Comparison of ENCODE assay signal across 11 cellular contexts in the genomic region with DNA sequence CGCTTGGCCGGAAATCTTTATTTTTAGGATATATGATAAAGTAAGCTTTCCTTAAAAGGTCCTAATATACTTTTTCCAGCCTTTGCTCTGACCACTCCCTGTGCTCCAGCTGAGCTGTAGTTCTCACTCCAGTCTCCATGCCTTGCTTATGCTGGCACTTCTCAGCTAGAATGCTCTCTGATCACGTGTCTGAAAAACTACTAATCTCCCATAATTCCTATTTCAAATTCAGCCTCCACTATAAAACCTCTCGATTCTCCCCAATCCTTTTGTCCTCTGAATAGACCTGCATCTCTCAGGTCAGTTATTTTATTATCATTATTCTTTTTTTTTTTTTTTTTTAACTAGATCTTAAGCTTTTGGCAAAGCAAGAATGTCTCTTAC. TPM values are rescaled to one million over a fixed set of nuclear protein-coding genes. Genes with fewer than 3 reads are reported as not detected.
DNase-seq lines count a peak whose midpoint lies in the region; ATAC-seq and TF ChIP-seq lines count a peak whose summit lies in the region.
"Had no signal": no experiment of that assay in that cellular context is flagged by ENCODE, and none has a peak within 500 bp of the region (broad histone marks: within the 10 kb centered on the region; RNA-seq: fewer than 3 reads in every experiment).

No MANE protein-coding gene starts in this region.

- H3K9me3 ChIP-seq in right lobe of liver: no peaks in the 10 kb centered on the region

- no peak for TF ChIP-seq POLR2A in right lobe of liver (IDR thresholded peaks at IDR 0.05)

- H3K4me3 Mint-ChIP-seq in stimulated activated naive CD8-positive, alpha-beta T cell treated with anti-CD3 and anti-CD28 coated beads, Interleukin-15, Interleukin-2, amounts not matched to agents 100 ng/mL and 50 ng/mL, for 24 hours: peak overlapping the region; percentile 91
- no peak overlapping the region for H3K4me3 Mint-ChIP-seq in activated CD4-positive, alpha-beta memory T cell treated with anti-CD3 and anti-CD28 coated beads for 36 hours
- peak overlapping the region; percentile 86 to 99 (median 97) for H3K4me3 Mint-ChIP-seq in immature natural killer cell

- H3K27me3 ChIP-seq in right lobe of liver: no peaks in the 10 kb centered on the region

- H3K27me3 Mint-ChIP-seq in stimulated activated naive CD8-positive, alpha-beta T cell treated with anti-CD3 and anti-CD28 coated beads, Interleukin-15, Interleukin-2, amounts not matched to agents 100 ng/mL and 50 ng/mL, for 24 hours: no peaks in the 10 kb centered on the region
- no peaks in the 10 kb centered on the region for H3K27me3 Mint-ChIP-seq in activated CD4-positive, alpha-beta memory T cell treated with anti-CD3 and anti-CD28 coated beads for 36 hours
- peaks cover 9 to 26% (median 14%) of the 10 kb centered on the region in 3 donors for H3K27me3 Mint-ChIP-seq in immature natural killer cell (ENCODE audit: low read depth in 3 of 3)

- no peaks in the 10 kb centered on the region for H3K9me3 Mint-ChIP-seq in stimulated activated naive CD8-positive, alpha-beta T cell treated with anti-CD3 and anti-CD28 coated beads, Interleukin-15, Interleukin-2, amounts not matched to agents 100 ng/mL and 50 ng/mL, for 24 hours
- no peaks in the 10 kb centered on the region for H3K9me3 Mint-ChIP-seq in activated CD4-positive, alpha-beta memory T cell treated with anti-CD3 and anti-CD28 coated beads for 36 hours
- H3K9me3 Mint-ChIP-seq in immature natural killer cell: no peaks in the 10 kb centered on the region

- intact Hi-C loops in activated CD4-positive, alpha-beta memory T cell treated with anti-CD3 and anti-CD28 coated beads for 36 hours (cut with micrococcal nuclease): loop anchor here (5.0 kb wide), 4 partner anchors 238 to 1568 kb away; a partner anchor contains a TSS
- intact Hi-C loops in right lobe of liver (cut with DNase I): no loop called here

- no peak for ATAC-seq in stimulated activated naive CD8-positive, alpha-beta T cell treated with anti-CD3 and anti-CD28 coated beads, Interleukin-15, Interleukin-2, amounts not matched to agents 100 U/mL and 50 U/mL, for 24 hours
- ATAC-seq in right lobe of liver: no peak
- no peak for ATAC-seq in GM19397 (IDR thresholded peaks at IDR 0.05; ENCODE audit: unreplicated experiment)

- H3K4me1 Mint-ChIP-seq in stimulated activated naive CD8-positive, alpha-beta T cell treated with anti-CD3 and anti-CD28 coated beads, Interleukin-15, Interleukin-2, amounts not matched to agents 100 ng/mL and 50 ng/mL, for 24 hours (ENCODE audit: low read depth): peaks cover 80% of the 10 kb centered on the region
- H3K4me1 Mint-ChIP-seq in activated CD4-positive, alpha-beta memory T cell treated with anti-CD3 and anti-CD28 coated beads for 36 hours (ENCODE audit: low read depth): peaks cover 73% of the 10 kb centered on the region
- peaks cover 87 to 93% of the 10 kb centered on the region in 2 donors for H3K4me1 Mint-ChIP-seq in immature natural killer cell

- H3K36me3 Mint-ChIP-seq in stimulated activated naive CD8-positive, alpha-beta T cell treated with anti-CD3 and anti-CD28 coated beads, Interleukin-15, Interleukin-2, amounts not matched to agents 100 ng/mL and 50 ng/mL, for 24 hours (ENCODE audit: low read depth): peaks cover 40% of the 10 kb centered on the region
- peaks cover 39% of the 10 kb centered on the region for H3K36me3 Mint-ChIP-seq in activated CD4-positive, alpha-beta memory T cell treated with anti-CD3 and anti-CD28 coated beads for 36 hours
- H3K36me3 Mint-ChIP-seq in immature natural killer cell: peaks cover 39 to 49% (median 40%) of the 10 kb centered on the region in 3 donors

- no peak for TF ChIP-seq CTCF in right lobe of liver (IDR thresholded peaks at IDR 0.05)

- CTCF ChIA-PET in activated CD4-positive, alpha-beta memory T cell treated with anti-CD3 and anti-CD28 coated beads for 36 hours (lab: Charles Lee): interaction anchor here (0.7 to 3.9 kb wide), 5 partner anchors 19 to 816 kb away, joined by 3 to 22 read pairs (median 5); a partner anchor contains a TSS

- no peak for DNase-seq in stimulated activated naive CD8-positive, alpha-beta T cell treated with anti-CD3 and anti-CD28 coated beads, Interleukin-15, Interleukin-2, amounts not matched to agents 100 U/mL and 50 U/mL, for 24 hours
- no peak for DNase-seq in activated CD4-positive, alpha-beta memory T cell treated with anti-CD3 and anti-CD28 coated beads for 36 hours
- DNase-seq in immature natural killer cell (no peak), right lobe of liver (no peak), HK-2 (ENCODE audit: unreplicated experiment) (no peak), SKM-1 treated with dmso at 0.1 percent for 144 hours (lab: John Stamatoyannopoulos, UW; ENCODE audit: unreplicated experiment) (no peak)
- DNase-seq: central memory CD4-positive, alpha-beta T cell; NCI-H2029 treated with DMSO at 0.1 percent for 48 hours; small intestine had no signal

- H3K4me3 ChIP-seq in right lobe of liver: no peak overlapping the region

- POLR2A ChIA-PET in activated CD4-positive, alpha-beta memory T cell treated with anti-CD3 and anti-CD28 coated beads for 36 hours (lab: Charles Lee): interaction anchor here (1.5 kb wide), 1 partner anchor 71 kb away, joined by 5 read pairs; no protein-coding TSS in a partner anchor

- peak overlapping the region; percentile 53 for H3K27ac Mint-ChIP-seq in stimulated activated naive CD8-positive, alpha-beta T cell treated with anti-CD3 and anti-CD28 coated beads, Interleukin-15, Interleukin-2, amounts not matched to agents 100 ng/mL and 50 ng/mL, for 24 hours
- peak overlapping the region; percentile 99 for H3K27ac Mint-ChIP-seq in activated CD4-positive, alpha-beta memory T cell treated with anti-CD3 and anti-CD28 coated beads for 36 hours
- H3K27ac Mint-ChIP-seq in immature natural killer cell: peak overlapping the region; percentile 92 to 100 (median 96)

- H3K36me3 ChIP-seq in right lobe of liver: no peaks in the 10 kb centered on the region

- no peaks in the 10 kb centered on the region for H3K4me1 ChIP-seq in right lobe of liver

- 61% methylated on average over 4 of the region's 4 CpGs for WGBS in right lobe of liver (ENCODE audit: insufficient coverage, low coverage, low lambda C conversion rate, missing lambda C conversion rate)

- no peak overlapping the region for H3K27ac ChIP-seq in right lobe of liver

RNA-seq across cellular contexts. Expression of a gene that starts 3.7 kb away (rescaled TPM):
- total RNA-seq in activated CD4-positive, alpha-beta memory T cell treated with anti-CD3 and anti-CD28 coated beads for 36 hours: 10 to 100 TPM; 59.1 to 64.6 TPM
- polyA plus RNA-seq in immature natural killer cell: 100 to 1,000 TPM; 353 to 582 (median 359) TPM
- total RNA-seq in right lobe of liver: 1 to 10 TPM; 2.3 to 5.8 (median 3.7) TPM

RNA-seq across cellular contexts. Expression of a gene that starts 26.2 kb away (rescaled TPM):
- under 1 TPM in 1 of 2 experiments, not detected in 1; 0.24 TPM for total RNA-seq in activated CD4-positive, alpha-beta memory T cell treated with anti-CD3 and anti-CD28 coated beads for 36 hours
- polyA plus RNA-seq in immature natural killer cell: under 1 TPM in 2 of 3 donors, not detected in 1; 0.37 to 1.00 TPM
- not detected for total RNA-seq in right lobe of liver
- polyA plus RNA-seq: small intestine had no signal

RNA-seq across cellular contexts. Expression of a gene that starts 50.1 kb away (rescaled TPM):
- total RNA-seq in activated CD4-positive, alpha-beta memory T cell treated with anti-CD3 and anti-CD28 coated beads for 36 hours: under 1 TPM; 0.55 to 0.73 TPM
- polyA plus RNA-seq in immature natural killer cell: 10 to 100 TPM; 26.7 to 41.9 (median 34.6) TPM
- 1 to 10 TPM; 2.9 to 9.7 (median 5.6) TPM for total RNA-seq in right lobe of liver

Comparison
In these comparisons a context has a peak if more than half of its experiments do, and no peak if none do; other contexts are left out.
1. RNA of a gene that starts 3.7 kb away (total RNA-seq): 59.1 to 64.6 TPM in activated CD4-positive, alpha-beta memory T cell treated with anti-CD3 and anti-CD28 coated beads for 36 hours; 2.3 to 5.8 TPM in right lobe of liver; every median in the first group is over 4 times any median in the second.
2. Peak in every context shown above with its lines, with median percentiles within 50 percentile points of each other: H3K27ac Mint-ChIP-seq.